Comparison of ENCODE assay signal across 27 cellular contexts in genomic region chr3:142035308-142035922, GRCh38.
"Had no signal": no experiment of that assay in that cellular context is flagged by ENCODE, and none has a peak within 500 bp of the region (broad histone marks: within the 10 kb centered on the region; RNA-seq: fewer than 3 reads in every experiment).

No MANE protein-coding gene starts in this region.

- H3K27ac ChIP-seq: brain microvascular endothelial cell, PC-9, RWPE1, WERI-Rb-1 had no signal

- H3K4me2 ChIP-seq: PC-9 had no signal

- H3K27ac Mint-ChIP-seq: activated CD4-positive, alpha-beta T cell treated with anti-CD3 and anti-CD28 coated beads, Interleukin-2, amount 10 ng/mL, durations not matched to agents 7 days and 5 days; activated naive CD4-positive, alpha-beta T cell treated with anti-CD3 and anti-CD28 coated beads for 36 hours; activated naive CD4-positive, alpha-beta T cell treated with anti-CD3 and anti-CD28 coated beads, Interleukin-2, amount 50 U/mL, for 72 hours had no signal

- H3K36me3 ChIP-seq: brain microvascular endothelial cell, WERI-Rb-1 had no signal

- H3K27me3 Mint-ChIP-seq: activated CD4-positive, alpha-beta T cell treated with anti-CD3 and anti-CD28 coated beads, Interleukin-2, amount 10 ng/mL, durations not matched to agents 7 days and 5 days had no signal

- H2AFZ ChIP-seq: PC-9 had no signal

- H3K9me3 Mint-ChIP-seq: activated CD4-positive, alpha-beta T cell treated with anti-CD3 and anti-CD28 coated beads, Interleukin-2, amount 10 ng/mL, durations not matched to agents 7 days and 5 days; activated naive CD4-positive, alpha-beta T cell treated with anti-CD3 and anti-CD28 coated beads for 36 hours had no signal

- DNase-seq: activated CD4-positive, alpha-beta T cell treated with anti-CD3 and anti-CD28 coated beads, Interleukin-2, amount 10 ng/mL, durations not matched to agents 7 days and 5 days; activated CD4-positive, alpha-beta T cell treated with anti-CD3 and anti-CD28 coated beads, Interleukin-2, amount 50 U/mL, for 48 hours; activated CD4-positive, CD25-positive, alpha-beta regulatory T cell; activated gamma-delta T cell treated with Interleukin-2 at 50 U/mL for 16 hours; activated naive CD4-positive, alpha-beta T cell treated with anti-CD3 and anti-CD28 coated beads for 36 hours; amniotic stem cell; aorta; brain microvascular endothelial cell; central memory CD4-positive, alpha-beta T cell; IMR-90; Karpas-422; KBM-7; NCI-H1105; NCI-H1417 treated with DMSO at 0.1 percent for 48 hours; NCI-H187 treated with DMSO at 0.1 percent for 48 hours; NCI-H2081; NCI-H345; NCI-H524 treated with DMSO at 0.1 percent for 48 hours; PC-9; SIG-M5; SW 1271; T-helper 1 cell; T-helper 9 cell; WERI-Rb-1 had no signal

- H3K4me3 Mint-ChIP-seq: activated CD4-positive, alpha-beta T cell treated with anti-CD3 and anti-CD28 coated beads, Interleukin-2, amount 10 ng/mL, durations not matched to agents 7 days and 5 days; activated naive CD4-positive, alpha-beta T cell treated with anti-CD3 and anti-CD28 coated beads for 36 hours had no signal

- H3K4me3 ChIP-seq: PC-9 had no signal

- H3K27me3 ChIP-seq: brain microvascular endothelial cell had no signal

- H3K36me3 Mint-ChIP-seq: activated naive CD4-positive, alpha-beta T cell treated with anti-CD3 and anti-CD28 coated beads, Interleukin-2, amount 50 U/mL, for 72 hours had no signal

- ATAC-seq: Right ventricle myocardium inferior had no signal
